In the genomic region with DNA sequence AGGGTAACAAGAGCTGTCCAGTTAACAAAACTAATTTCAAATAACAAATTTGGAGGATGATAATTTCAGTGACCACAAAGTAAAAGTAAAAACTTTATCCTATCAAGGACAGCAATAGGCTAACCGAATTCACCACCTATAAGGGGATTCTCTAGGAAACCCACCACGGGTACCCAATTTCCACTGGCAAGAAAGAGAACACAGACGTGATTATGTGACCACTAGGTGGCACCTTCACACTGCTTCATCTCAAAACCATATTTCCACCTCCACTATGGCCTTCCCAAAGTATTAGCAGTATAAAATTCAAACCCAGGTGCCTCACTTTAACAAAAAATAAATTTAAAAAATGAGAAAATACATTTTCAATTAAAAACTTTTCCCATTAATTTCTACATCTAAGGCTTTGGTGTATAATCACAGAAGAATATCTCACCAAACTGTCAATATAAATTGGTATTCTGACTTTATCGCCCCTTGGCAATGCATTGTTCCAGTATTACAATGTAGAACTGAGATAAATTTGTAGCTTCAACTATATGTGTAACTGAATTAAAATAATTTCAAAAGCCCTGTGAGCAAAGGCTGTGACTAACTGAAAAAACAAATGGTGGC, we compare ENCODE assay signal across 8 cellular contexts.
DNase-seq lines count a peak whose midpoint lies in the region; ATAC-seq, FAIRE-seq and TF ChIP-seq lines count a peak whose summit lies in the region.

No MANE protein-coding gene starts in this region.

- CTCF ChIA-PET in RWPE1 (lab: Yijun Ruan, JAX) = interaction anchor here (0.6 to 2.1 kb wide), 15 partner anchors 10 to 989 kb away, joined by 3 to 43 read pairs (median 4); no protein-coding TSS in a partner anchor

- 24 to 28% (median 25%) methylated on average over 4 of the region's 4 CpGs for WGBS in stomach, 5 donors

- FAIRE-seq in bronchial epithelial cell (lab: Jason Lieb, UNC) = no peak

- no peaks in the 10 kb centered on the region for H3K9me3 ChIP-seq in stomach

- no peak overlapping the region for H3K27ac ChIP-seq in RWPE1
- no peak overlapping the region for H3K27ac ChIP-seq in stomach

- no peak for TF ChIP-seq POLR2A in stomach (IDR thresholded peaks at IDR 0.05)

- TF ChIP-seq EP300 in Ishikawa (IDR thresholded peaks at IDR 0.05; ENCODE audit: borderline replicate concordance) = no peak
- TF ChIP-seq EP300 in stomach (IDR thresholded peaks at IDR 0.05) = no peak

- no peaks in the 10 kb centered on the region for H3K27me3 ChIP-seq in bronchial epithelial cell (ENCODE audit: control insufficient read depth, insufficient read depth, low read length)
- H3K27me3 ChIP-seq in stomach = no peaks in the 10 kb centered on the region

- H3K4me3 ChIP-seq in bronchial epithelial cell (ENCODE audit: low read depth, low read length) (no peak overlapping the region), stomach (no peak overlapping the region)

- peak; percentile 81 for TF ChIP-seq RAD21 in Ishikawa (IDR thresholded peaks at IDR 0.05; ENCODE audit: low read depth)

- peaks cover 0 to 4% (median 2%) of the 10 kb centered on the region in 4 donors for H3K4me1 ChIP-seq in stomach

- no peak for ATAC-seq in GM18909 (IDR thresholded peaks at IDR 0.05; ENCODE audit: poor library complexity, unreplicated experiment)

- H3K36me3 ChIP-seq in bronchial epithelial cell (ENCODE audit: control insufficient read depth, insufficient read depth, low read length) (no peaks in the 10 kb centered on the region), stomach (no peaks in the 10 kb centered on the region)

- POLR2A ChIA-PET in RWPE1 (lab: Yijun Ruan, JAX; ENCODE audit: low non-redundant PET) = no interaction called here

- peak; percentile 39 to 57 for DNase-seq in NCI-H2081 (lab: John Stamatoyannopoulos, UW)
- no peak for DNase-seq in NCI-H2081 treated with DMSO at 0.1 percent for 48 hours (lab: John Stamatoyannopoulos, UW)
- DNase-seq in RWPE1 (ENCODE audit: low spot score) = peak; percentile 46
- peak; percentile 52 for DNase-seq in bronchial epithelial cell (ENCODE audit: low read depth)
- peak; percentile 21 for DNase-seq in kidney glomerular epithelial cell (lab: John Stamatoyannopoulos, UW)
- no peak for DNase-seq in stomach

- intact Hi-C loops in stomach (cut with DNase I; ENCODE audit: low total_unique reads) = no loop called here

- TF ChIP-seq CTCF in RWPE1 (conservative IDR thresholded peaks at IDR 0.05; ENCODE audit: low read depth) (peak; percentile 91), bronchial epithelial cell (IDR thresholded peaks at IDR 0.05; ENCODE audit: insufficient read depth, low read length, severe bottlenecking) (peak; percentile 70), stomach (IDR thresholded peaks at IDR 0.05) (peak in 5 of 7 experiments; percentile 50 to 76 (median 61))

TF ChIP-seq in Ishikawa, 13 proteins besides CTCF, POLR2A, EP300 and RAD21:
- no peak for TF ChIP-seq FOXM1 (IDR thresholded peaks at IDR 0.05; ENCODE audit: borderline replicate concordance, low read depth)
- TF ChIP-seq ZBTB7A (IDR thresholded peaks at IDR 0.05; ENCODE audit: low read depth) = 0 out of 2 replicates have a peak, but pooled peaks have one; percentile 32
- no peak for TF ChIP-seq EGR1 (IDR thresholded peaks at IDR 0.05)
- TF ChIP-seq CREB1 (IDR thresholded peaks at IDR 0.05; ENCODE audit: low read depth) = no peak

Comparison
In these comparisons a context has a peak if more than half of its experiments do, and no peak if none do; other contexts are left out.
1. DNase-seq: peak in NCI-H2081 (2 of 2), RWPE1 (single experiment), bronchial epithelial cell (single experiment) and kidney glomerular epithelial cell (single experiment); none in NCI-H2081 treated with DMSO at 0.1 percent for 48 hours (single experiment) and stomach (single experiment).
2. Peak in every context shown above with its lines, with median percentiles within 50 percentile points of each other: CTCF ChIP-seq.